In the genomic region with DNA sequence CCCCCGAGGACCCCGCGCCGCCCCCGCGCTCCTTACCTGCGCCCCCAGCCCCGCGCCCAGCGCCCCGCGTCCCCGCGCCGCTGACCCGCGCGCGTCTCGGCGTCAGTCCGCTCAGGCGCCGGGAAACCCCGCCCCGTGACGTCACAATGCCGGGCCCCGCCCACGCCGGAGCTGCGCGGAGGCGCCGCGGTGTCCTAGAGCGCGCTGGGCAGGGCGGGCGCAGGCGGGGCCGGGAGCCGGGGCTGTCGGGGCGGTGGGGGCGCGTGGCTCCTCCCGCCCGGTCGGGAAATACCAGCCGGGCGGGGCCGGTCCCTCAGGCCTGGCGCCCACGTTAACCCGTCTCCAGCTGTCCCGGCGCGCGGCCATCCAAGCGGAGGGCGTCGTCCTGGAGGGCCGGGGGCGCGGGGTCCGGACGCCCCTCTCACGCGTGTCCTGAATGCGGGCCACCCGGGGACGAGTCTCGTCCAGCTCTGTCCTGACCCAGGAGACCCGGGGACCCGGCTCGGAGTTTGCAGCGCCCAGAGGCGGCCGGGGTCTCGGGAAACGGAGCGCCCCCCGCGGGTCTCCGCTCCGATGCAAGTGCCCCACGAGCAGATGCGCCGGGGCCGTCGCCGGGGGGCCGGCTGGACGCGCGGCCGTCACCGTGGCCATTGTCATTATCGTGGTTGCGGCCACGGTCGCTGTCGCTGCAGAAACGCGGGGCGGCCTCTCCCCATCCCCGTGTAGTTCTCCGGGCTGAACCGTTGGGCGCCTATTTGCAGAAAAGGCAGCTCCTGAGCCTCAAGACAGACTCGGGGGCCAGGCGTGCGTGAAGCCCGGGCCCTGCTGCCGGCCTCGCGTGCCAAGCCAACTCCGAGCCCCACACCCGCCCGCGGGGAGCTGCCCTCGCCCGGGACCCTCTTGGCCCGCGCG, we compare ENCODE assay signal across 1 cellular context.
TF ChIP-seq lines count a peak whose summit lies in the region.

A gene (minus strand): TSS at position 109 of the 912 bp plus-strand sequence. CDS start 727 bp downstream, outside the sequence.

TF ChIP-seq in SK-N-SH, 30 proteins besides CTCF, POLR2A, EP300 and RAD21 (continued from another document):
- TF ChIP-seq, protein P1, sequence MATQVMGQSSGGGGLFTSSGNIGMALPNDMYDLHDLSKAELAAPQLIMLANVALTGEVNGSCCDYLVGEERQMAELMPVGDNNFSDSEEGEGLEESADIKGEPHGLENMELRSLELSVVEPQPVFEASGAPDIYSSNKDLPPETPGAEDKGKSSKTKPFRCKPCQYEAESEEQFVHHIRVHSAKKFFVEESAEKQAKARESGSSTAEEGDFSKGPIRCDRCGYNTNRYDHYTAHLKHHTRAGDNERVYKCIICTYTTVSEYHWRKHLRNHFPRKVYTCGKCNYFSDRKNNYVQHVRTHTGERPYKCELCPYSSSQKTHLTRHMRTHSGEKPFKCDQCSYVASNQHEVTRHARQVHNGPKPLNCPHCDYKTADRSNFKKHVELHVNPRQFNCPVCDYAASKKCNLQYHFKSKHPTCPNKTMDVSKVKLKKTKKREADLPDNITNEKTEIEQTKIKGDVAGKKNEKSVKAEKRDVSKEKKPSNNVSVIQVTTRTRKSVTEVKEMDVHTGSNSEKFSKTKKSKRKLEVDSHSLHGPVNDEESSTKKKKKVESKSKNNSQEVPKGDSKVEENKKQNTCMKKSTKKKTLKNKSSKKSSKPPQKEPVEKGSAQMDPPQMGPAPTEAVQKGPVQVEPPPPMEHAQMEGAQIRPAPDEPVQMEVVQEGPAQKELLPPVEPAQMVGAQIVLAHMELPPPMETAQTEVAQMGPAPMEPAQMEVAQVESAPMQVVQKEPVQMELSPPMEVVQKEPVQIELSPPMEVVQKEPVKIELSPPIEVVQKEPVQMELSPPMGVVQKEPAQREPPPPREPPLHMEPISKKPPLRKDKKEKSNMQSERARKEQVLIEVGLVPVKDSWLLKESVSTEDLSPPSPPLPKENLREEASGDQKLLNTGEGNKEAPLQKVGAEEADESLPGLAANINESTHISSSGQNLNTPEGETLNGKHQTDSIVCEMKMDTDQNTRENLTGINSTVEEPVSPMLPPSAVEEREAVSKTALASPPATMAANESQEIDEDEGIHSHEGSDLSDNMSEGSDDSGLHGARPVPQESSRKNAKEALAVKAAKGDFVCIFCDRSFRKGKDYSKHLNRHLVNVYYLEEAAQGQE (IDR thresholded peaks at IDR 0.05; ENCODE audit: low read depth, low read length) = no peak
- TF ChIP-seq CHD2 (IDR thresholded peaks at IDR 0.05; ENCODE audit: low read length, partially characterized antibody) (no peak), RFX5 (IDR thresholded peaks at IDR 0.05; ENCODE audit: low read length) (no peak)
